Comparison of ENCODE assay signal across 16 cellular contexts in the genomic region with DNA sequence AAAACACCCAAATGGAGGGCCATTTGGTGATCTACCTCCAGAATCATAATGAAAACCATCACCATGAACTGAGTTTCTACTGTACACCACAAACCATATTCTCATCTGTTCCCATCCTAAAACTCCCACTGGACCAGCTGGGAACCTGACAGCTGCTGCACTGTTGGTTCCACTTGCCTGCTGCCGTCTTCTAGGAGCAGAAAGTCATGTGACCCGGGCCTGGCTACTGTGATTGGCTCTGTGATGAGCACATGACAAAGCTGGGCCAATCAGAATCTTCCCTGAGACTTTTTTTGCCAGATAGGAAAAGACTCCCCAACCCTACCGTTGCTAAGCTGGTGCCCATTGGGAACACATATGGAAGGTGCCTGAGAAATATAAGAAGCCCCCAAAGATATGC.
"Had no signal": no experiment of that assay in that cellular context is flagged by ENCODE, and none has a peak within 500 bp of the region (broad histone marks: within the 10 kb centered on the region; RNA-seq: fewer than 3 reads in every experiment).

No MANE protein-coding gene starts in this region.

- H2AFZ ChIP-seq: parathyroid adenoma had no signal

- H3K27me3 Mint-ChIP-seq: central memory CD8-positive, alpha-beta T cell had no signal

- H3K27me3 ChIP-seq: brain microvascular endothelial cell, esophagus squamous epithelium, transverse colon had no signal

- H3K4me1 ChIP-seq: left ventricle myocardium inferior, parathyroid adenoma had no signal

- H3K4me3 Mint-ChIP-seq: activated T-helper 1 cell treated with anti-CD3 and anti-CD28 coated beads, Interleukin-12 subunit alpha, Interleukin-12 subunit beta, Interleukin-2, Interleukin-4 antibody, amounts not matched to agents 30 ng/mL and 10 ng/mL and 1 ng/mL, durations not matched to agents 14 hours and 24 hours and 36 hours; central memory CD8-positive, alpha-beta T cell; naive thymus-derived CD4-positive, alpha-beta T cell had no signal

- H3K9ac ChIP-seq: parathyroid adenoma had no signal

- H3K4me1 Mint-ChIP-seq: central memory CD8-positive, alpha-beta T cell had no signal

- ATAC-seq: activated CD4-positive, CD25-positive, alpha-beta regulatory T cell treated with anti-CD3 and anti-CD28 coated beads, Interleukin-2, amount 50 U/mL, for 24 hours; naive thymus-derived CD4-positive, alpha-beta T cell had no signal

- H3K9me3 ChIP-seq: esophagus squamous epithelium, left ventricle myocardium inferior, transverse colon had no signal

- H3K27ac ChIP-seq: brain microvascular endothelial cell, esophagus squamous epithelium, left ventricle myocardium inferior, parathyroid adenoma, transverse colon had no signal

- DNase-seq: activated CD4-positive, alpha-beta T cell treated with anti-CD3 and anti-CD28 coated beads, Interleukin-2, amount 50 U/mL, for 1 hour; anterior cingulate cortex; effector CD8-positive, alpha-beta T cell; esophagus squamous epithelium; hypothalamus; left ventricle myocardium inferior; naive thymus-derived CD4-positive, alpha-beta T cell; stimulated activated CD4-positive, alpha-beta T cell treated with anti-CD3 and anti-CD28 coated beads, Interleukin-4, amount 100 ng/mL, for 1 hour; stimulated activated naive CD4-positive, alpha-beta T cell; transverse colon had no signal

- H3K36me3 ChIP-seq: brain microvascular endothelial cell, esophagus squamous epithelium, left ventricle myocardium inferior, transverse colon had no signal

- H3K27ac Mint-ChIP-seq: activated T-helper 1 cell treated with anti-CD3 and anti-CD28 coated beads, Interleukin-12 subunit alpha, Interleukin-12 subunit beta, Interleukin-2, Interleukin-4 antibody, amounts not matched to agents 30 ng/mL and 10 ng/mL and 1 ng/mL, durations not matched to agents 14 hours and 24 hours and 36 hours; naive thymus-derived CD4-positive, alpha-beta T cell had no signal

- H3K4me3 ChIP-seq: esophagus squamous epithelium, left ventricle myocardium inferior, transverse colon had no signal

- H3K9me3 Mint-ChIP-seq: central memory CD8-positive, alpha-beta T cell had no signal

- FAIRE-seq: endothelial cell of umbilical vein had no signal

- H3K79me2 ChIP-seq: parathyroid adenoma had no signal

- H3K36me3 Mint-ChIP-seq: naive thymus-derived CD4-positive, alpha-beta T cell had no signal
